33 cellular contexts compared by ENCODE assay signal in genomic region chr11:84865257-84865656, GRCh38.
DNase-seq lines count a peak whose midpoint lies in the region; ATAC-seq, FAIRE-seq and TF ChIP-seq lines count a peak whose summit lies in the region.
"Had no signal": no experiment of that assay in that cellular context is flagged by ENCODE, and none has a peak within 500 bp of the region (broad histone marks: within the 10 kb centered on the region; RNA-seq: fewer than 3 reads in every experiment).

No MANE protein-coding gene starts in this region.

- FAIRE-seq in astrocyte (lab: Jason Lieb, UNC): no peak
- FAIRE-seq: GM12891, TTC549 had no signal

- H3K4me1 ChIP-seq in astrocyte (ENCODE audit: insufficient read depth, low read length) (peaks cover 15% of the 10 kb centered on the region), left lung (no peaks in the 10 kb centered on the region)
- H3K4me1 ChIP-seq: Peyer's patch, spleen, transverse colon had no signal

- TF ChIP-seq CTCF in HFFc6 (IDR thresholded peaks at IDR 0.05) (no peak), astrocyte (IDR thresholded peaks at IDR 0.05; ENCODE audit: insufficient read depth, low read depth, low read length) (no peak), left lung (IDR thresholded peaks at IDR 0.05) (no peak)

- no peak overlapping the region for H3K27ac ChIP-seq in astrocyte (ENCODE audit: low read depth, low read length)
- no peak overlapping the region for H3K27ac ChIP-seq in left lung
- H3K27ac ChIP-seq: C4-2B, cardiac muscle cell, esophagus muscularis mucosa, gastroesophageal sphincter, HL-60, Peyer's patch, SJSA1, spleen, transverse colon had no signal

- H3K36me3 ChIP-seq in astrocyte (ENCODE audit: insufficient read depth, low read length) (no peaks in the 10 kb centered on the region), left lung (no peaks in the 10 kb centered on the region)
- H3K36me3 ChIP-seq: cardiac muscle cell, esophagus muscularis mucosa, gastroesophageal sphincter, Peyer's patch, SJSA1, spleen, transverse colon had no signal

- H3K27ac Mint-ChIP-seq in HFFc6: no peak overlapping the region
- peak overlapping the region; percentile 37 for H3K27ac Mint-ChIP-seq in astrocyte (ENCODE audit: unreplicated experiment)
- H3K27ac Mint-ChIP-seq: activated CD4-positive, alpha-beta memory T cell treated with anti-CD3 and anti-CD28 coated beads, Interleukin-2, amount 10 ng/mL, durations not matched to agents 7 days and 5 days; activated naive CD4-positive, alpha-beta T cell treated with anti-CD3 and anti-CD28 coated beads, Interleukin-2, amount 10 ng/mL, durations not matched to agents 7 days and 5 days; dendritic cell treated with granulocyte-macrophage colony-stimulating factor and Interleukin-4, amounts not matched to agents 40 ng/mL and 50 ng/mL, for 4 days; T-helper 1 cell treated with Interleukin-12 subunit alpha and Interleukin-12 subunit beta and Interleukin-4 antibody, amounts not matched to agents 30 μg/mL and 1 μg/mL, for 36 hours had no signal

- peak; percentile 43 for ATAC-seq in left lung
- ATAC-seq in GM19452 (IDR thresholded peaks at IDR 0.05; ENCODE audit: unreplicated experiment): no peak
- ATAC-seq in GM19397 (IDR thresholded peaks at IDR 0.05; ENCODE audit: unreplicated experiment): no peak
- ATAC-seq: gastroesophageal sphincter had no signal

- H3K9me3 Mint-ChIP-seq in HFFc6 (no peaks in the 10 kb centered on the region), astrocyte (ENCODE audit: unreplicated experiment) (no peaks in the 10 kb centered on the region)
- H3K9me3 Mint-ChIP-seq: dendritic cell treated with granulocyte-macrophage colony-stimulating factor and Interleukin-4, amounts not matched to agents 40 ng/mL and 50 ng/mL, for 4 days; endodermal cell; nephron had no signal

- in situ Hi-C loops in Caki2 (cut with HindIII; ENCODE audit: low pct_unique_long_range_greater_than_20kb, low sequenced_read_pairs): no loop called here

- H3K79me2 ChIP-seq in astrocyte (ENCODE audit: insufficient read depth, low read length): no peaks in the 10 kb centered on the region

- peak overlapping the region; percentile 19 for H3K4me2 ChIP-seq in astrocyte (ENCODE audit: low read length)

- H3K9ac ChIP-seq in astrocyte (ENCODE audit: low read length): no peak overlapping the region

- DNase-seq in Caki2 (ENCODE audit: low read depth) (peak; percentile 6), HFFc6 (no peak), astrocyte (ENCODE audit: low read depth) (peak; percentile 23), left lung (no peak), NCI-H2107 treated with DMSO at 0.1 percent for 48 hours (lab: John Stamatoyannopoulos, UW; ENCODE audit: unreplicated experiment) (no peak)
- DNase-seq: activated CD4-positive, alpha-beta memory T cell treated with anti-CD3 and anti-CD28 coated beads, Interleukin-2, amount 10 ng/mL, durations not matched to agents 7 days and 5 days; activated CD4-positive, CD25-positive, alpha-beta regulatory T cell treated with anti-CD3 and anti-CD28 coated beads, Interleukin-2, amount 50 U/mL, for 72 hours; activated CD8-positive, alpha-beta memory T cell treated with anti-CD3 and anti-CD28 coated beads, Interleukin-2, amount 50 U/mL, for 48 hours; activated naive CD4-positive, alpha-beta T cell treated with anti-CD3 and anti-CD28 coated beads, Interleukin-2, amount 10 ng/mL, durations not matched to agents 7 days and 5 days; endodermal cell; Karpas-422; NCI-H1048; NCI-H1694 treated with DMSO at 0.1 percent for 48 hours; NCI-H2171 treated with DMSO at 0.1 percent for 48 hours; NCI-H524; NK-92 treated with Interleukin-12 subunit alpha and Interleukin-12 subunit beta, amount 100 ng/mL, for 24 hours; Peyer's patch; spleen; stimulated activated CD4-positive, alpha-beta T cell treated with anti-CD3 and anti-CD28 coated beads, Interleukin-2, amount 100 ng/mL, for 48 hours; transverse colon had no signal

- H3K4me1 Mint-ChIP-seq in HFFc6 (ENCODE audit: low read depth): peaks cover 31% of the 10 kb centered on the region
- H3K4me1 Mint-ChIP-seq in astrocyte (ENCODE audit: low read depth, unreplicated experiment): peaks cover 15% of the 10 kb centered on the region
- H3K4me1 Mint-ChIP-seq: activated CD4-positive, alpha-beta memory T cell treated with anti-CD3 and anti-CD28 coated beads, Interleukin-2, amount 10 ng/mL, durations not matched to agents 7 days and 5 days; activated naive CD4-positive, alpha-beta T cell treated with anti-CD3 and anti-CD28 coated beads, Interleukin-2, amount 10 ng/mL, durations not matched to agents 7 days and 5 days had no signal

- H3K27me3 ChIP-seq in astrocyte (ENCODE audit: insufficient read depth, low read length) (no peaks in the 10 kb centered on the region), left lung (no peaks in the 10 kb centered on the region)
- H3K27me3 ChIP-seq: cardiac muscle cell, esophagus muscularis mucosa, gastroesophageal sphincter, Peyer's patch, SJSA1, spleen, transverse colon had no signal

- H3K36me3 Mint-ChIP-seq in HFFc6 (ENCODE audit: low read depth) (no peaks in the 10 kb centered on the region), astrocyte (ENCODE audit: low read depth, unreplicated experiment) (no peaks in the 10 kb centered on the region)
- H3K36me3 Mint-ChIP-seq: activated naive CD4-positive, alpha-beta T cell treated with anti-CD3 and anti-CD28 coated beads, Interleukin-2, amount 10 ng/mL, durations not matched to agents 7 days and 5 days had no signal

- H3K4me3 ChIP-seq in astrocyte (ENCODE audit: insufficient read depth, low read depth, low read length) (no peak overlapping the region), left lung (no peak overlapping the region)
- H3K4me3 ChIP-seq: cardiac muscle cell, esophagus muscularis mucosa, gastroesophageal sphincter, Peyer's patch, SJSA1, spleen, transverse colon had no signal

- intact Hi-C loops in left lung (cut with DNase I): no loop called here

- H3K9me3 ChIP-seq in astrocyte (ENCODE audit: insufficient read depth, low read depth, low read length) (no peaks in the 10 kb centered on the region), left lung (no peaks in the 10 kb centered on the region)
- H3K9me3 ChIP-seq: esophagus muscularis mucosa, gastroesophageal sphincter, Peyer's patch, SJSA1, spleen, transverse colon had no signal

- peak overlapping the region; percentile 13; the same call in 1 of the 2 replicates for H3K4me3 Mint-ChIP-seq in HFFc6
- H3K4me3 Mint-ChIP-seq in astrocyte (ENCODE audit: unreplicated experiment): no peak overlapping the region
- H3K4me3 Mint-ChIP-seq: activated CD4-positive, alpha-beta memory T cell treated with anti-CD3 and anti-CD28 coated beads, Interleukin-2, amount 10 ng/mL, durations not matched to agents 7 days and 5 days; activated naive CD4-positive, alpha-beta T cell treated with anti-CD3 and anti-CD28 coated beads, Interleukin-2, amount 10 ng/mL, durations not matched to agents 7 days and 5 days; dendritic cell treated with granulocyte-macrophage colony-stimulating factor and Interleukin-4, amounts not matched to agents 40 ng/mL and 50 ng/mL, for 4 days; endodermal cell; nephron; T-helper 1 cell treated with Interleukin-12 subunit alpha and Interleukin-12 subunit beta and Interleukin-4 antibody, amounts not matched to agents 30 μg/mL and 1 μg/mL, for 36 hours had no signal

- H2AFZ ChIP-seq in astrocyte (ENCODE audit: low read depth, low read length): no peak overlapping the region

- no peaks in the 10 kb centered on the region for H4K20me1 ChIP-seq in astrocyte (ENCODE audit: insufficient read depth, low read length)

- no peaks in the 10 kb centered on the region for H3K27me3 Mint-ChIP-seq in HFFc6 (ENCODE audit: insufficient read depth)
- no peaks in the 10 kb centered on the region for H3K27me3 Mint-ChIP-seq in astrocyte (ENCODE audit: low read depth, unreplicated experiment)
- H3K27me3 Mint-ChIP-seq: activated CD4-positive, alpha-beta memory T cell treated with anti-CD3 and anti-CD28 coated beads, Interleukin-2, amount 10 ng/mL, durations not matched to agents 7 days and 5 days; activated naive CD4-positive, alpha-beta T cell treated with anti-CD3 and anti-CD28 coated beads, Interleukin-2, amount 10 ng/mL, durations not matched to agents 7 days and 5 days; dendritic cell treated with granulocyte-macrophage colony-stimulating factor and Interleukin-4, amounts not matched to agents 40 ng/mL and 50 ng/mL, for 4 days had no signal

Comparison
In these comparisons a context has a peak if more than half of its experiments do, and no peak if none do; other contexts are left out.
1. DNase-seq: peak in Caki2 (single experiment) and astrocyte (single experiment); none in HFFc6 (single experiment), left lung (0 of 2) and NCI-H2107 treated with DMSO at 0.1 percent for 48 hours (single experiment).